26 cellular contexts compared by ENCODE assay signal in the genomic region with DNA sequence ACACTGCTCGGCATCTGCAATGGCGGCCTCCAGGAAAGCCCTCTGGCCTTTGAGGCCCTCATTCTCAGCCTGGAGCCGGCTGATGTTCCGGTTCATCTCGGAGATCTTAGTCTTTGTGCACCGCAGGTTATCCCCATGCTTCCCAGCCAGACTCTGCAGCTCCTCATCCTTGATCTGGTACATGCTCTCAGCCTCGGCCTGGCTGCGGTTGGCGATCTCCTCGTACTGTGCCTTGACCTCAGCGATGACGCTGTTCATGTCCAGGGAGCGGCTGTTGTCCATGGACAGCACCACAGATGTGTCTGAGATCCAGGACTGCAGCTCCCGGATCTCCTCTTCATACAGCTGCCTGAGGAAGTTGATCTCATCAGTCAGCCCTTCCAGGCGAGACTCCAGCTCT.
"Had no signal": no experiment of that assay in that cellular context is flagged by ENCODE, and none has a peak within 500 bp of the region (broad histone marks: within the 10 kb centered on the region; RNA-seq: fewer than 3 reads in every experiment).

No MANE protein-coding gene starts in this region.

- H3K4me3 ChIP-seq: left lung, lung, mucosa of descending colon, pancreas, prostate gland, sigmoid colon, spleen, tibial nerve, vagina had no signal

- H3K27ac ChIP-seq: left lung, pancreas, prostate gland, sigmoid colon, spleen, tibial nerve, vagina had no signal

- ATAC-seq: left colon; left lung; mucosa of descending colon; naive thymus-derived CD4-positive, alpha-beta T cell; natural killer cell treated with Interleukin-12 subunit alpha and Interleukin-12 subunit beta and Interleukin-15 and Interleukin-18, amount 100 ng/mL, for 72 hours; pancreas; right cardiac atrium; stimulated activated memory B cell treated with anti-CD40 and anti-IgM and Interleukin-4, amounts not matched to agents 10 μg/mL and 1 μg/mL and 100 μg/mL, for 72 hours; stimulated activated naive CD8-positive, alpha-beta T cell treated with anti-CD3 and anti-CD28 coated beads, Interleukin-15, amount 100 ng/mL, for 72 hours had no signal

- FAIRE-seq: islet of Langerhans, kidney, pancreas, small intestine had no signal

- H3K9me3 Mint-ChIP-seq: immature natural killer cell; naive thymus-derived CD4-positive, alpha-beta T cell; natural killer cell treated with Interleukin-12 subunit alpha and Interleukin-12 subunit beta and Interleukin-15 and Interleukin-18, amount 100 ng/mL, for 72 hours; stimulated activated memory B cell treated with anti-CD40 and anti-IgM and Interleukin-4, amounts not matched to agents 10 μg/mL and 1 μg/mL and 100 μg/mL, for 72 hours; stimulated activated naive CD8-positive, alpha-beta T cell treated with anti-CD3 and anti-CD28 coated beads, Interleukin-15, amount 100 ng/mL, for 72 hours; type B pancreatic cell had no signal

- H3K27ac Mint-ChIP-seq: immature natural killer cell; natural killer cell treated with Interleukin-12 subunit alpha and Interleukin-12 subunit beta and Interleukin-15 and Interleukin-18, amount 100 ng/mL, for 72 hours; stimulated activated memory B cell treated with anti-CD40 and anti-IgM and Interleukin-4, amounts not matched to agents 10 μg/mL and 1 μg/mL and 100 μg/mL, for 72 hours; type B pancreatic cell had no signal

- H3K27me3 Mint-ChIP-seq: naive thymus-derived CD4-positive, alpha-beta T cell; natural killer cell treated with Interleukin-12 subunit alpha and Interleukin-12 subunit beta and Interleukin-15 and Interleukin-18, amount 100 ng/mL, for 72 hours; stimulated activated memory B cell treated with anti-CD40 and anti-IgM and Interleukin-4, amounts not matched to agents 10 μg/mL and 1 μg/mL and 100 μg/mL, for 72 hours; stimulated activated naive CD8-positive, alpha-beta T cell treated with anti-CD3 and anti-CD28 coated beads, Interleukin-15, amount 100 ng/mL, for 72 hours; type B pancreatic cell had no signal

- H3K4me1 ChIP-seq: left lung, pancreas, prostate gland, sigmoid colon, tibial nerve, vagina had no signal

- DNase-seq: hypothalamus; immature natural killer cell; left colon; midbrain; mucosa of descending colon; naive thymus-derived CD4-positive, alpha-beta T cell; nucleus accumbens; retina; sigmoid colon; small intestine; spleen; stimulated activated CD4-positive, alpha-beta T cell treated with anti-CD3 and anti-CD28 coated beads, Interleukin-4, amount 100 ng/mL, for 24 hours; stimulated activated naive CD4-positive, alpha-beta T cell treated with Interleukin-2 at 50 U/mL for 16 hours; stimulated activated naive CD8-positive, alpha-beta T cell treated with anti-CD3 and anti-CD28 coated beads, Interleukin-15, amount 100 ng/mL, for 72 hours had no signal

- H3K27me3 ChIP-seq: left lung, pancreas, sigmoid colon, spleen, tibial nerve, vagina had no signal

- H3K9me3 ChIP-seq: left lung, mucosa of descending colon, pancreas, prostate gland, sigmoid colon, spleen, tibial nerve, vagina had no signal

- H3K4me3 Mint-ChIP-seq: immature natural killer cell; naive thymus-derived CD4-positive, alpha-beta T cell; natural killer cell treated with Interleukin-12 subunit alpha and Interleukin-12 subunit beta and Interleukin-15 and Interleukin-18, amount 100 ng/mL, for 72 hours; stimulated activated memory B cell treated with anti-CD40 and anti-IgM and Interleukin-4, amounts not matched to agents 10 μg/mL and 1 μg/mL and 100 μg/mL, for 72 hours; stimulated activated naive CD8-positive, alpha-beta T cell treated with anti-CD3 and anti-CD28 coated beads, Interleukin-15, amount 100 ng/mL, for 72 hours; type B pancreatic cell had no signal
